12 cellular contexts compared by ENCODE assay signal in genomic region chr1:72281144-72281543, GRCh38. TPM values are rescaled to one million over a fixed set of nuclear protein-coding genes. Genes with fewer than 3 reads are reported as not detected.
DNase-seq lines count a peak whose midpoint lies in the region; ATAC-seq and TF ChIP-seq lines count a peak whose summit lies in the region.
"Had no signal": no experiment of that assay in that cellular context is flagged by ENCODE, and none has a peak within 500 bp of the region (broad histone marks: within the 10 kb centered on the region; RNA-seq: fewer than 3 reads in every experiment).

No MANE protein-coding gene starts in this region.

- H3K4me1 ChIP-seq in mesenchymal stem cell (ENCODE audit: control insufficient read depth, insufficient read depth, low read depth, low read length) (no peaks in the 10 kb centered on the region), vagina (peaks cover 5% of the 10 kb centered on the region)

- no peaks in the 10 kb centered on the region for H3K9me3 Mint-ChIP-seq in stimulated activated naive CD8-positive, alpha-beta T cell treated with anti-CD3 and anti-CD28 coated beads, Interleukin-15, Interleukin-2, amounts not matched to agents 100 ng/mL and 50 ng/mL, for 24 hours
- no peaks in the 10 kb centered on the region for H3K9me3 Mint-ChIP-seq in stimulated activated naive CD8-positive, alpha-beta T cell treated with anti-CD3 and anti-CD28 coated beads, Interleukin-15, amount 100 ng/mL, for 72 hours

- no peak overlapping the region for H3K27ac ChIP-seq in mesenchymal stem cell (ENCODE audit: low read length, poor library complexity, severe bottlenecking)
- H3K27ac ChIP-seq in vagina: peak overlapping the region; percentile 89

- no peak overlapping the region for H4K91ac ChIP-seq in mesenchymal stem cell (ENCODE audit: low read length)

- no peak overlapping the region for H2AFZ ChIP-seq in mesenchymal stem cell (ENCODE audit: low read depth, low read length)

- no peak overlapping the region for H3K18ac ChIP-seq in mesenchymal stem cell (ENCODE audit: low read depth in 1 of 2, low read length in 2 of 2)

- no peak overlapping the region for H3K23ac ChIP-seq in mesenchymal stem cell (ENCODE audit: low read length in 2 of 2)

- ATAC-seq in stimulated activated naive CD8-positive, alpha-beta T cell treated with anti-CD3 and anti-CD28 coated beads, Interleukin-15, amount 100 ng/mL, for 72 hours: no peak
- no peak for ATAC-seq in GM21825 (IDR thresholded peaks at IDR 0.05; ENCODE audit: unreplicated experiment)

- peak overlapping the region in 1 of 2 experiments; percentile 98 for H3K4me3 ChIP-seq in mesenchymal stem cell (ENCODE audit: insufficient read depth in 1 of 2, low read depth in 1 of 2, low read length in 2 of 2)
- peak overlapping the region; percentile 22 to 67 for H3K4me3 ChIP-seq in vagina

- H3K27ac Mint-ChIP-seq in stimulated activated naive CD8-positive, alpha-beta T cell treated with anti-CD3 and anti-CD28 coated beads, Interleukin-15, Interleukin-2, amounts not matched to agents 100 ng/mL and 50 ng/mL, for 24 hours: peak overlapping the region; percentile 14
- no peak overlapping the region for H3K27ac Mint-ChIP-seq in stimulated activated naive CD8-positive, alpha-beta T cell treated with anti-CD3 and anti-CD28 coated beads, Interleukin-15, amount 100 ng/mL, for 72 hours

- H3K4me3 Mint-ChIP-seq in stimulated activated naive CD8-positive, alpha-beta T cell treated with anti-CD3 and anti-CD28 coated beads, Interleukin-15, Interleukin-2, amounts not matched to agents 100 ng/mL and 50 ng/mL, for 24 hours: no peak overlapping the region
- peak overlapping the region in 1 of 2 donors; percentile 5 for H3K4me3 Mint-ChIP-seq in stimulated activated naive CD8-positive, alpha-beta T cell treated with anti-CD3 and anti-CD28 coated beads, Interleukin-15, amount 100 ng/mL, for 72 hours

- peak overlapping the region; percentile 84 for H3K9ac ChIP-seq in mesenchymal stem cell (ENCODE audit: low read length)

- H2BK120ac ChIP-seq in mesenchymal stem cell (ENCODE audit: low read depth, low read length): no peak overlapping the region

- no peaks in the 10 kb centered on the region for H3K36me3 ChIP-seq in mesenchymal stem cell (ENCODE audit: control insufficient read depth in 1 of 2, insufficient read depth in 2 of 2, low read depth in 1 of 2, low read length in 2 of 2)
- H3K36me3 ChIP-seq in vagina: no peaks in the 10 kb centered on the region

- intact Hi-C loops in vagina (cut with DNase I): no loop called here

- peaks cover 22% of the 10 kb centered on the region for H3K4me1 Mint-ChIP-seq in stimulated activated naive CD8-positive, alpha-beta T cell treated with anti-CD3 and anti-CD28 coated beads, Interleukin-15, Interleukin-2, amounts not matched to agents 100 ng/mL and 50 ng/mL, for 24 hours (ENCODE audit: low read depth)
- peaks cover 23% of the 10 kb centered on the region for H3K4me1 Mint-ChIP-seq in stimulated activated naive CD8-positive, alpha-beta T cell treated with anti-CD3 and anti-CD28 coated beads, Interleukin-15, amount 100 ng/mL, for 72 hours

- no peak overlapping the region for H4K8ac ChIP-seq in mesenchymal stem cell (ENCODE audit: low read length)

- no peak overlapping the region for H2BK12ac ChIP-seq in mesenchymal stem cell (ENCODE audit: low read length in 2 of 2)

- WGBS in mesenchymal stem cell: 36% methylated on average over 2 of the region's 2 CpGs

- H3K27me3 ChIP-seq in mesenchymal stem cell (ENCODE audit: control insufficient read depth in 1 of 2, insufficient read depth in 1 of 2, low read length in 2 of 2) (no peaks in the 10 kb centered on the region), vagina (no peaks in the 10 kb centered on the region)

- H3K27me3 Mint-ChIP-seq in stimulated activated naive CD8-positive, alpha-beta T cell treated with anti-CD3 and anti-CD28 coated beads, Interleukin-15, Interleukin-2, amounts not matched to agents 100 ng/mL and 50 ng/mL, for 24 hours: peaks cover 25% of the 10 kb centered on the region
- H3K27me3 Mint-ChIP-seq in stimulated activated naive CD8-positive, alpha-beta T cell treated with anti-CD3 and anti-CD28 coated beads, Interleukin-15, amount 100 ng/mL, for 72 hours: peaks cover 28% of the 10 kb centered on the region

- no peak overlapping the region for H2BK15ac ChIP-seq in mesenchymal stem cell (ENCODE audit: low read depth, poor library complexity, severe bottlenecking)

- peaks cover 2% of the 10 kb centered on the region for H3K79me1 ChIP-seq in mesenchymal stem cell (replicated peaks; ENCODE audit: low read length, poor library complexity, severe bottlenecking)

- no peak overlapping the region for H3K14ac ChIP-seq in mesenchymal stem cell (ENCODE audit: low read length in 2 of 2)

- TF ChIP-seq CTCF in vagina (IDR thresholded peaks at IDR 0.05): no peak

- no peak for TF ChIP-seq POLR2A in vagina (IDR thresholded peaks at IDR 0.05)

- H2AK5ac ChIP-seq in mesenchymal stem cell (ENCODE audit: low read length, severe bottlenecking): no peak overlapping the region

- no peak overlapping the region for H2BK5ac ChIP-seq in mesenchymal stem cell (ENCODE audit: low read depth, low read length, poor library complexity, severe bottlenecking)

- no peaks in the 10 kb centered on the region for H3K36me3 Mint-ChIP-seq in stimulated activated naive CD8-positive, alpha-beta T cell treated with anti-CD3 and anti-CD28 coated beads, Interleukin-15, Interleukin-2, amounts not matched to agents 100 ng/mL and 50 ng/mL, for 24 hours (ENCODE audit: low read depth)

- H3K4me2 ChIP-seq in mesenchymal stem cell (ENCODE audit: low read length, poor library complexity, severe bottlenecking): peak overlapping the region; percentile 36

- no peak for DNase-seq in stimulated activated naive CD8-positive, alpha-beta T cell treated with anti-CD3 and anti-CD28 coated beads, Interleukin-15, amount 100 ng/mL, for 72 hours
- DNase-seq in astrocyte of the hippocampus (ENCODE audit: low read depth, low spot score) (peak; percentile 8), mesenchymal stem cell (peak; percentile 14), vagina (ENCODE audit: extremely low spot score in 2 of 2) (no peak), COLO668 (lab: John Stamatoyannopoulos, UW; ENCODE audit: unreplicated experiment) (no peak)
- DNase-seq in stimulated activated CD4-positive, alpha-beta T cell treated with anti-CD3 and anti-CD28 coated beads, Interleukin-2, amount 100 ng/mL, for 24 hours: no peak
- DNase-seq: erythroblast; GF-D8; NCI-H2171; stimulated activated CD4-positive, alpha-beta T cell treated with anti-CD3 and anti-CD28 coated beads, Interleukin-12 subunit alpha, Interleukin-12 subunit beta, amount 100 ng/mL, for 4 hours had no signal

- no peaks in the 10 kb centered on the region for H3K9me3 ChIP-seq in mesenchymal stem cell (ENCODE audit: control insufficient read depth, low read length)
- no peaks in the 10 kb centered on the region for H3K9me3 ChIP-seq in vagina

- H3K4ac ChIP-seq in mesenchymal stem cell (ENCODE audit: low read depth in 1 of 2, low read length in 2 of 2): no peak overlapping the region

RNA-seq across cellular contexts. Expression of gene NEGR1, which starts 1.2 kb away (rescaled TPM):
- 1.4 TPM for polyA plus RNA-seq in mesenchymal stem cell (2013, experiment 1 of 2)
- polyA plus RNA-seq in mesenchymal stem cell (2013, experiment 2 of 2): 1.2 TPM
- total RNA-seq in vagina: 19.2 TPM

Comparison
In these comparisons a context has a peak if more than half of its experiments do, and no peak if none do; other contexts are left out.
1. DNase-seq: peak in astrocyte of the hippocampus (single experiment) and mesenchymal stem cell (single experiment); none in stimulated activated naive CD8-positive, alpha-beta T cell treated with anti-CD3 and anti-CD28 coated beads, Interleukin-15, amount 100 ng/mL, for 72 hours (0 of 2), vagina (0 of 2), stimulated activated CD4-positive, alpha-beta T cell treated with anti-CD3 and anti-CD28 coated beads, Interleukin-2, amount 100 ng/mL, for 24 hours (0 of 2) and COLO668 (single experiment).